In the genomic region with DNA sequence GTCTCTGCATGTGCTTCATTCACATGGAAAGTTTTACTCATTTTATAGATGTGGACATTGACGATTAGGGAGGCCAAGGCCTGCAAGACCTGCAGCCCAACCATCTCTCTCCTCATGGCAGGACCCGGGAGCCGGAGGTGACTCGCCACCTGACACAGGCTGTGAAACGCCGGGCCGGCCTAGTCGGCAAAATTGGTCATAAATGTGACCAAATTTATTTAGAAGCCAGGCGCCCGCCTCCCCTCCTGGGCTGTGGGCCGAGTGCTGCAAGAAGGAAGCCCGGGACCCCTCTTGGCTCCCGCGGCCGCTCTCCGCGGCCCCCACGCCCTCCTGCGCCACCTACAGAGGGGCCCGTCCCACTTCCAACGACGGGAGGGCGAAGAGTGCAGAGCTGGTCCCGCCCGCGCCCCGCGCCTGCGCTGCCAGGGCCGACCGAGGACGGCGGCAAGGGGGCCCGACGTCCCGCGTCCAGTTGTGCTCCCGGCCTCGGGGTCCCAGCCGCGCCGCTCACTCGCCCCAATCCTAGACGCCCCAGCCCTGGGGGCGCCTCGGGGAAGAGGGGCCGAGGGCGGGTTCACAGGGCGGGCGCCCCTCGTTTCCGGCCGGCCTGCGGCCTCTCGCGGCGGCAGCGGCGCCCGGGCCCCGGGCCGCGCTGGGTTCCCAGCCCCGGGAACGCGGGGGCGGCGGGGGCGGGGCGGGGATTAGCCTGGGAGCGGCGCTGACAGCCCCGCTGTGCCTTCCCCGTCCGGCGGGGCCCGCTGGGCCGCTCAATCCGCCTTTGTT, we compare ENCODE assay signal across 8 cellular contexts. TPM values are rescaled to one million over a fixed set of nuclear protein-coding genes. Genes with fewer than 3 reads are reported as not detected.
A peak's percentile ranks its signal among the peaks of the same experiment; 100 is the strongest.
DNase-seq lines count a peak whose midpoint lies in the region; ATAC-seq and TF ChIP-seq lines count a peak whose summit lies in the region.

No MANE protein-coding gene starts in this region.

- H3K36me3 ChIP-seq in mucosa of rectum (ENCODE audit: control insufficient read depth in 2 of 2, insufficient read depth in 2 of 2, low read length in 2 of 2) (no peaks in the 10 kb centered on the region), uterus (no peaks in the 10 kb centered on the region)

- H3K27me3 ChIP-seq in mucosa of rectum (ENCODE audit: control insufficient read depth in 2 of 2, insufficient read depth in 2 of 2, low read length in 2 of 2) (peaks cover 0 to 9% of the 10 kb centered on the region in 2 donors), uterus (peaks cover 0 to 7% of the 10 kb centered on the region in 2 donors)

- intact Hi-C loops in uterus (cut with DNase I; ENCODE audit: low total_unique reads): no loop called here

- H3K27me3 Mint-ChIP-seq in effector memory CD8-positive, alpha-beta T cell: peaks cover 20 to 42% of the 10 kb centered on the region in 2 donors

- peak; percentile 45 for ATAC-seq in HG03175 (IDR thresholded peaks at IDR 0.05; ENCODE audit: unreplicated experiment)
- ATAC-seq in effector memory CD8-positive, alpha-beta T cell (replicated peaks): peak; percentile 64
- ATAC-seq in GM18907 (IDR thresholded peaks at IDR 0.05; ENCODE audit: unreplicated experiment): no peak

- H3K4me3 ChIP-seq in mucosa of rectum (ENCODE audit: low read length in 2 of 2) (peak overlapping the region; percentile 41 to 47), uterus (peak overlapping the region; percentile 21 to 42)

- DNase-seq in DMS 273 (lab: John Stamatoyannopoulos, UW; ENCODE audit: unreplicated experiment): peak; percentile 86
- peak; percentile 53 for DNase-seq in SK-N-DZ (ENCODE audit: low spot score)
- no peak for DNase-seq in effector memory CD8-positive, alpha-beta T cell
- DNase-seq in uterus: peak in 1 of 2 donors; percentile 31
- no peak for DNase-seq in mucosa of gallbladder (ENCODE audit: low spot score)

- peaks cover 3 to 6% of the 10 kb centered on the region in 2 donors for H3K4me1 ChIP-seq in mucosa of rectum (ENCODE audit: control insufficient read depth in 2 of 2, insufficient read depth in 2 of 2, low read length in 2 of 2)
- H3K4me1 ChIP-seq in uterus: no peaks in the 10 kb centered on the region

- no peak for TF ChIP-seq CTCF in uterus (IDR thresholded peaks at IDR 0.05)

- peak overlapping the region; percentile 64 to 75 for H3K4me3 Mint-ChIP-seq in effector memory CD8-positive, alpha-beta T cell

- TF ChIP-seq POLR2A in uterus (IDR thresholded peaks at IDR 0.05): no peak

- H3K4me1 Mint-ChIP-seq in effector memory CD8-positive, alpha-beta T cell (ENCODE audit: low read depth in 2 of 2): peaks cover 5 to 17% of the 10 kb centered on the region in 2 donors

- H3K36me3 Mint-ChIP-seq in effector memory CD8-positive, alpha-beta T cell (ENCODE audit: insufficient read depth): no peaks in the 10 kb centered on the region

- no peak overlapping the region for H3K27ac Mint-ChIP-seq in effector memory CD8-positive, alpha-beta T cell

- no peak overlapping the region for H3K9ac ChIP-seq in mucosa of rectum (ENCODE audit: low read depth in 1 of 2, low read length in 2 of 2)

- no peaks in the 10 kb centered on the region for H3K9me3 ChIP-seq in mucosa of rectum (ENCODE audit: control insufficient read depth in 2 of 2, low read length in 2 of 2)
- no peaks in the 10 kb centered on the region for H3K9me3 ChIP-seq in uterus

- H3K9me3 Mint-ChIP-seq in effector memory CD8-positive, alpha-beta T cell: no peaks in the 10 kb centered on the region

- H3K27ac ChIP-seq in mucosa of rectum (ENCODE audit: low read depth in 2 of 2, low read length in 2 of 2): no peak overlapping the region
- peak overlapping the region; percentile 24 to 69 for H3K27ac ChIP-seq in uterus

RNA-seq across cellular contexts. Expression of a gene that starts 47.5 kb away (rescaled TPM):
- 5.4 and 5.7 TPM in 2 replicates for polyA plus RNA-seq in SK-N-DZ (2014; cell fraction: cytosol; rRNA removed)
- polyA plus RNA-seq in SK-N-DZ (2014; cell fraction: nucleus; rRNA removed): 7.1 and 8.3 TPM in 2 replicates
- total RNA-seq in uterus: under 1 TPM in 2 of 4 donors, not detected in 2; 0.46 to 0.90 TPM
- total RNA-seq in mucosa of gallbladder: 0.52 TPM

Comparison
In these comparisons a context has a peak if more than half of its experiments do, and no peak if none do; other contexts are left out.
1. DNase-seq: peak in DMS 273 (single experiment) and SK-N-DZ (single experiment); none in effector memory CD8-positive, alpha-beta T cell (0 of 3) and mucosa of gallbladder (single experiment).
2. H3K27ac ChIP-seq: peak in uterus (2 of 2); none in mucosa of rectum (0 of 2).